9 cellular contexts compared by ENCODE assay signal in the genomic region with DNA sequence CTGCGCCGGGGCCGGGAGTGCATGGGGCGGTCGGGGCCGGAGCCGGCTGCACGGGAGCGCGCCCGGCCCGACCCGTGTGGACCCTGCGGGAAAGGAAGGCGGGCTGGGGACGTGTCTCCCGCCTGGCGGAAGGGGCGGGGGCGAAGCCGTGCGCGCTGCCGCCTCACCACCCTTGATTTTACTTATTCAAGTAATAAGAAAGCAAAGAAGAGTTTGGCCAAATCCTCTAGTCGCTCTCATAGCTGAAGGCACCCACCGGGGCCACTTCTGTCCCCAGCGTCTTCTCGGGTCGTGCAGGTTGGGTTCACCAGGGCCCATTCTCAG. TPM values are rescaled to one million over a fixed set of nuclear protein-coding genes. Genes with fewer than 3 reads are reported as not detected.
DNase-seq lines count a peak whose midpoint lies in the region; ATAC-seq and TF ChIP-seq lines count a peak whose summit lies in the region.
"Had no signal": no experiment of that assay in that cellular context is flagged by ENCODE, and none has a peak within 500 bp of the region (broad histone marks: within the 10 kb centered on the region; RNA-seq: fewer than 3 reads in every experiment).

No MANE protein-coding gene starts in this region.

- peaks cover 67% of the 10 kb centered on the region for H3K4me1 Mint-ChIP-seq in chondrocyte (ENCODE audit: low read depth)

- peaks cover 18% of the 10 kb centered on the region for H3K36me3 Mint-ChIP-seq in chondrocyte (ENCODE audit: low read depth)

- no peak for ATAC-seq in GM21390 (IDR thresholded peaks at IDR 0.05; ENCODE audit: unreplicated experiment)

- peak overlapping the region; percentile 96 for H3K4me3 Mint-ChIP-seq in chondrocyte (ENCODE audit: unreplicated experiment)

- TF ChIP-seq CTCF in GM10266 (IDR thresholded peaks at IDR 0.05; ENCODE audit: control insufficient read depth, insufficient read depth, low read depth, missing control alignments) (no peak), VCaP (conservative IDR thresholded peaks at IDR 0.05) (no peak), chondrocyte (IDR thresholded peaks at IDR 0.05) (no peak)

- H3K27ac Mint-ChIP-seq in chondrocyte (ENCODE audit: unreplicated experiment) = peak overlapping the region; percentile 82

- no peaks in the 10 kb centered on the region for H3K9me3 Mint-ChIP-seq in chondrocyte (ENCODE audit: low read depth)

- peak; percentile 94 for DNase-seq in GM10266 (ENCODE audit: extremely low spot score)
- DNase-seq in HCEC 1CT = peak; percentile 92
- DNase-seq in NCI-H1436 (lab: John Stamatoyannopoulos, UW) = peak; percentile 77
- DNase-seq in chondrocyte (ENCODE audit: low spot score) = peak; percentile 95
- DNase-seq in left kidney (ENCODE audit: low read depth, low spot score) = peak; percentile 96
- DNase-seq in stimulated activated CD4-positive, alpha-beta T cell treated with anti-CD3 and anti-CD28 coated beads, Interleukin-4, amount 100 ng/mL, for 4 hours = peak; percentile 66 to 73

- no peaks in the 10 kb centered on the region for H3K27me3 Mint-ChIP-seq in chondrocyte (ENCODE audit: low read depth)

- H3K27ac ChIP-seq in VCaP = peak overlapping the region; percentile 91

RNA-seq across cellular contexts. Expression of gene PFN1, which starts 0.6 kb away (rescaled TPM):
- 512 to 784 TPM (median 766 TPM) in 3 replicates for total RNA-seq in chondrocyte

RNA-seq across cellular contexts. Expression of gene ENO3, which starts 2.0 kb away (rescaled TPM):
- 7.0 to 9.8 TPM (median 7.4 TPM) in 3 replicates for total RNA-seq in chondrocyte

RNA-seq across cellular contexts. Expression of gene RNF167, which starts 8.9 kb away (rescaled TPM):
- total RNA-seq in chondrocyte = 69.7 to 95.8 TPM (median 74.5 TPM) in 3 replicates

RNA-seq across cellular contexts. Expression of gene SLC25A11, which starts 9.1 kb away (rescaled TPM):
- total RNA-seq in chondrocyte = 44.0 to 62.4 TPM (median 46.6 TPM) in 3 replicates

RNA-seq across cellular contexts. Expression of gene GP1BA, which starts 16.9 kb away (rescaled TPM):
- total RNA-seq in chondrocyte = not detected in 3 replicates
- total RNA-seq: subcutaneous adipose tissue had no signal
